30 cellular contexts compared by ENCODE assay signal in genomic region chr14:44981198-44981597, GRCh38.
DNase-seq lines count a peak whose midpoint lies in the region; ATAC-seq and TF ChIP-seq lines count a peak whose summit lies in the region.
"Had no signal": no experiment of that assay in that cellular context is flagged by ENCODE, and none has a peak within 500 bp of the region (broad histone marks: within the 10 kb centered on the region; RNA-seq: fewer than 3 reads in every experiment).

No MANE protein-coding gene starts in this region.

- ATAC-seq in central memory CD8-positive, alpha-beta T cell (replicated peaks; ENCODE audit: extremely low read depth, poor library complexity, severe bottlenecking): no peak
- no peak for ATAC-seq in HG03378 (IDR thresholded peaks at IDR 0.05; ENCODE audit: unreplicated experiment)
- ATAC-seq: CD8-positive, alpha-beta T cell; effector memory CD8-positive, alpha-beta T cell; naive thymus-derived CD4-positive, alpha-beta T cell; WTC11 had no signal

- H3K36me3 Mint-ChIP-seq in central memory CD8-positive, alpha-beta T cell (ENCODE audit: insufficient read depth): peaks cover 3% of the 10 kb centered on the region
- H3K36me3 Mint-ChIP-seq: CD8-positive, alpha-beta T cell; mesothelial cell of epicardium; WTC11 had no signal

- no peak overlapping the region for H3K4me3 ChIP-seq in GM12865 (ENCODE audit: low read depth, low read length)
- H3K4me3 ChIP-seq: ascending aorta, cardiac muscle cell, coronary artery, HAP-1, PC-9, skin epidermis had no signal

- H3K27me3 Mint-ChIP-seq in central memory CD8-positive, alpha-beta T cell: no peaks in the 10 kb centered on the region
- H3K27me3 Mint-ChIP-seq: activated naive CD8-positive, alpha-beta T cell; B cell; effector memory CD8-positive, alpha-beta T cell; naive thymus-derived CD4-positive, alpha-beta T cell had no signal

- peaks cover 24% of the 10 kb centered on the region for H3K4me1 Mint-ChIP-seq in central memory CD8-positive, alpha-beta T cell

- DNase-seq in NCI-H2171 treated with DMSO at 0.1 percent for 48 hours (lab: John Stamatoyannopoulos, UW) (peak; percentile 46), NCI-H2171 (lab: John Stamatoyannopoulos, UW) (no peak), GM12865 (ENCODE audit: low read depth) (peak; percentile 23), NCI-H524 treated with DMSO at 0.1 percent for 48 hours (lab: John Stamatoyannopoulos, UW) (peak; percentile 29), iPS-NIHi11 (ENCODE audit: low spot score) (no peak)
- no peak for DNase-seq in central memory CD8-positive, alpha-beta T cell (ENCODE audit: low spot score in 2 of 2)
- no peak for DNase-seq in stimulated activated CD4-positive, alpha-beta T cell treated with anti-CD3 and anti-CD28 coated beads, Interleukin-2, amount 100 ng/mL, for 48 hours
- DNase-seq: activated CD4-positive, alpha-beta T cell treated with anti-CD3 and anti-CD28 coated beads, Interleukin-2, amount 50 U/mL, for 48 hours; CD8-positive, alpha-beta T cell; effector memory CD8-positive, alpha-beta T cell; erythroblast; KG1; kidney; MV-4-11; naive thymus-derived CD4-positive, alpha-beta T cell; PC-9; SHP77; stimulated activated CD8-positive, alpha-beta memory T cell treated with anti-CD3 and anti-CD28 coated beads, Interleukin-4, amount 100 ng/mL, for 48 hours; trophoblast cell had no signal

- peak overlapping the region; percentile 2 for H3K27ac Mint-ChIP-seq in central memory CD8-positive, alpha-beta T cell (ENCODE audit: low read depth)
- H3K27ac Mint-ChIP-seq: activated naive CD8-positive, alpha-beta T cell; activated T-helper 2 cell treated with anti-CD3 and anti-CD28 coated beads, Interferon-gamma antibody, Interleukin-2, Interleukin-4, amounts not matched to agents 10 μg/mL and 5 μg/mL and 100 μg/mL, durations not matched to agents 14 hours and 24 hours and 36 hours; B cell; CD8-positive, alpha-beta T cell; effector memory CD8-positive, alpha-beta T cell; mesothelial cell of epicardium; WTC11 had no signal

- TF ChIP-seq CTCF in GM12865 (IDR thresholded peaks at IDR 0.05; ENCODE audit: insufficient read depth, low read depth, low read length, missing control alignments): no peak

- no peak overlapping the region for H3K4me3 Mint-ChIP-seq in central memory CD8-positive, alpha-beta T cell
- H3K4me3 Mint-ChIP-seq: B cell; CD8-positive, alpha-beta T cell; effector memory CD8-positive, alpha-beta T cell; mesothelial cell of epicardium; naive thymus-derived CD4-positive, alpha-beta T cell; WTC11 had no signal

- no peaks in the 10 kb centered on the region for H3K9me3 Mint-ChIP-seq in central memory CD8-positive, alpha-beta T cell
- H3K9me3 Mint-ChIP-seq: activated T-helper 2 cell treated with anti-CD3 and anti-CD28 coated beads, Interferon-gamma antibody, Interleukin-2, Interleukin-4, amounts not matched to agents 10 μg/mL and 5 μg/mL and 100 μg/mL, durations not matched to agents 14 hours and 24 hours and 36 hours; CD8-positive, alpha-beta T cell; effector memory CD8-positive, alpha-beta T cell; mesothelial cell of epicardium; WTC11 had no signal

Comparison
In these comparisons a context has a peak if more than half of its experiments do, and no peak if none do; other contexts are left out.
1. DNase-seq: peak in NCI-H2171 treated with DMSO at 0.1 percent for 48 hours (single experiment), GM12865 (single experiment) and NCI-H524 treated with DMSO at 0.1 percent for 48 hours (single experiment); none in NCI-H2171 (single experiment), central memory CD8-positive, alpha-beta T cell (0 of 2), iPS-NIHi11 (single experiment) and stimulated activated CD4-positive, alpha-beta T cell treated with anti-CD3 and anti-CD28 coated beads, Interleukin-2, amount 100 ng/mL, for 48 hours (0 of 2).